16 cellular contexts compared by ENCODE assay signal in genomic region chr5:14323466-14323865, GRCh38.
DNase-seq lines count a peak whose midpoint lies in the region; TF ChIP-seq lines count a peak whose summit lies in the region.
"Had no signal": no experiment of that assay in that cellular context is flagged by ENCODE, and none has a peak within 500 bp of the region (broad histone marks: within the 10 kb centered on the region; RNA-seq: fewer than 3 reads in every experiment).

No MANE protein-coding gene starts in this region.

- H3K14ac ChIP-seq in H9 (ENCODE audit: insufficient read depth, low read length), result no peak overlapping the region

- H3K9me3 ChIP-seq in H9 (ENCODE audit: control insufficient read depth, low read depth, low read length), result no peaks in the 10 kb centered on the region
- no peaks in the 10 kb centered on the region for H3K9me3 ChIP-seq in smooth muscle cell (replicated peaks; ENCODE audit: low read depth)
- H3K9me3 ChIP-seq: A549, BE2C, HAP-1 had no signal

- H2AK5ac ChIP-seq in H9 (ENCODE audit: insufficient read length, low read length), result no peak overlapping the region

- H3K9ac ChIP-seq in H9 (ENCODE audit: extremely low read depth, insufficient read length, low read length) (no peak overlapping the region), smooth muscle cell (ENCODE audit: low read depth) (no peak overlapping the region)
- H3K9ac ChIP-seq: KMS-11 had no signal

- H3K27ac Mint-ChIP-seq in H9, result peak overlapping the region; percentile 46 to 83 (median 81); a peak in 3 of 7 replicates
- H3K27ac Mint-ChIP-seq: CD4-positive, CD25-positive, alpha-beta regulatory T cell had no signal

- no peaks in the 10 kb centered on the region for H3K79me2 ChIP-seq in H9 (ENCODE audit: insufficient read depth, low read length)
- H3K79me2 ChIP-seq in smooth muscle cell (ENCODE audit: low read depth), result peaks cover 31% of the 10 kb centered on the region

- H3F3A ChIP-seq in smooth muscle cell (ENCODE audit: low read depth), result no peaks in the 10 kb centered on the region

- no peak overlapping the region for H3K4ac ChIP-seq in H9 (ENCODE audit: low read depth, low read length)

- DNase-seq in H9, result no peak
- DNase-seq in left kidney (ENCODE audit: low read depth, low spot score), result peak; percentile 22
- no peak for DNase-seq in smooth muscle cell (lab: John Stamatoyannopoulos, UW; ENCODE audit: unreplicated experiment)
- DNase-seq in GDM1 (lab: John Stamatoyannopoulos, UW), result no peak
- no peak for DNase-seq in effector CD8-positive, alpha-beta T cell (lab: John Stamatoyannopoulos, UW)
- no peak for DNase-seq in MV-4-11 (lab: John Stamatoyannopoulos, UW)
- DNase-seq: BE2C; CD4-positive, CD25-positive, alpha-beta regulatory T cell; NCI-H1105 treated with DMSO at 0.1 percent for 48 hours; NCI-H446 treated with DMSO at 0.1 percent for 48 hours; NCI-H526 treated with DMSO at 0.1 percent for 48 hours; Right ventricle myocardium superior had no signal

- H2BK15ac ChIP-seq in H9 (ENCODE audit: low read depth, low read length), result no peak overlapping the region

- WGBS in H9 (ENCODE audit: extremely low coverage, insufficient read length, low lambda C conversion rate), result no CpG with 5 or more reads among the region's 7 CpGs
- WGBS in smooth muscle cell (ENCODE audit: low lambda C conversion rate), result 90% methylated on average over 7 of the region's 7 CpGs

- H2AFZ ChIP-seq in H9 (ENCODE audit: low read length) (no peak overlapping the region), smooth muscle cell (ENCODE audit: low read depth) (no peak overlapping the region)

- H3K4me2 ChIP-seq in H9 (ENCODE audit: insufficient read depth, insufficient read length, low read length) (no peak overlapping the region), smooth muscle cell (no peak overlapping the region)
- H3K4me2 ChIP-seq: A549, KMS-11 had no signal

- H3K27me3 ChIP-seq in H9 (ENCODE audit: insufficient read depth, low read length) (no peaks in the 10 kb centered on the region), smooth muscle cell (ENCODE audit: low read depth) (no peaks in the 10 kb centered on the region)
- H3K27me3 ChIP-seq: BE2C had no signal

- no peak overlapping the region for H2BK120ac ChIP-seq in H9 (ENCODE audit: low read depth, low read length, poor library complexity, severe bottlenecking)

- H3K4me3 Mint-ChIP-seq in H9, result no peak overlapping the region
- H3K4me3 Mint-ChIP-seq: CD4-positive, CD25-positive, alpha-beta regulatory T cell had no signal

- no peaks in the 10 kb centered on the region for H3K23me2 ChIP-seq in H9 (ENCODE audit: insufficient read length, low read depth, low read length, poor library complexity, severe bottlenecking)

- H3T11ph ChIP-seq in H9 (ENCODE audit: low read length), result no peak overlapping the region

- H3K18ac ChIP-seq in H9 (ENCODE audit: insufficient read length, low read depth, low read length), result no peak overlapping the region

- H3K27ac ChIP-seq in H9 (ENCODE audit: insufficient read length, low read depth, low read length), result no peak overlapping the region
- H3K27ac ChIP-seq in VCaP, result peak overlapping the region; percentile 68
- peak overlapping the region; percentile 15 for H3K27ac ChIP-seq in smooth muscle cell (ENCODE audit: low read depth)
- H3K27ac ChIP-seq: A549, KMS-11 had no signal

- no peaks in the 10 kb centered on the region for H3K27me3 Mint-ChIP-seq in H9 (ENCODE audit: low read depth)

- no peak overlapping the region for H3K23ac ChIP-seq in H9 (ENCODE audit: insufficient read length, low read depth, low read length)

- H3K9me3 Mint-ChIP-seq in H9, result peaks cover 7 to 8% of the 10 kb centered on the region in 2 experiments

- no peak overlapping the region for H2BK12ac ChIP-seq in H9 (ENCODE audit: insufficient read length, low read depth, low read length)

- no peak overlapping the region for H3K4me3 ChIP-seq in smooth muscle cell
- H3K4me3 ChIP-seq: A549, HAP-1 had no signal

- H2BK5ac ChIP-seq in H9 (ENCODE audit: insufficient read length, low read length), result no peak overlapping the region

- no peak overlapping the region for H3K56ac ChIP-seq in H9 (ENCODE audit: insufficient read length, low read depth, low read length)

- H4K91ac ChIP-seq in H9 (ENCODE audit: insufficient read length, low read depth, low read length), result no peak overlapping the region

- H2BK20ac ChIP-seq in H9 (ENCODE audit: low read depth, low read length, poor library complexity, severe bottlenecking), result no peak overlapping the region

- H3K79me1 ChIP-seq in H9 (ENCODE audit: insufficient read depth, low read depth, low read length, poor library complexity, severe bottlenecking), result no peaks in the 10 kb centered on the region

- peaks cover 2% of the 10 kb centered on the region; the same call in 1 of the 2 replicates for H3K4me1 ChIP-seq in H9 (ENCODE audit: insufficient read depth, low read length)
- H3K4me1 ChIP-seq in smooth muscle cell (ENCODE audit: low read depth), result no peaks in the 10 kb centered on the region
- H3K4me1 ChIP-seq: A549, HAP-1 had no signal

- H3K36me3 Mint-ChIP-seq in H9 (ENCODE audit: insufficient read depth in 1 of 3, low read depth in 3 of 3), result peaks cover 29 to 44% (median 34%) of the 10 kb centered on the region in 3 experiments

- TF ChIP-seq CTCF in H9 (conservative IDR thresholded peaks at IDR 0.05) (no peak), VCaP (conservative IDR thresholded peaks at IDR 0.05) (no peak), smooth muscle cell (IDR thresholded peaks at IDR 0.05; ENCODE audit: borderline replicate concordance, insufficient read depth, poor library complexity, severe bottlenecking) (no peak)

- H4K8ac ChIP-seq in H9 (replicated peaks; ENCODE audit: insufficient read length, low read depth, low read length), result no peak overlapping the region

- no peak overlapping the region for H4K5ac ChIP-seq in H9 (ENCODE audit: insufficient read length, low read depth, low read length)

- H3K36me3 ChIP-seq in smooth muscle cell (ENCODE audit: low read depth), result peaks cover 14% of the 10 kb centered on the region

- H4K20me1 ChIP-seq in H9 (ENCODE audit: control insufficient read depth, insufficient read depth, insufficient read length) (no peaks in the 10 kb centered on the region), smooth muscle cell (ENCODE audit: low read depth) (peaks cover 96% of the 10 kb centered on the region)

- peaks cover 15 to 21% of the 10 kb centered on the region in 2 experiments for H3K4me1 Mint-ChIP-seq in H9
